In genomic region chr10:52566471-52567246, GRCh38 we compare ENCODE assay signal across 9 cellular contexts.
A peak's percentile ranks its signal among the peaks of the same experiment; 100 is the strongest.
DNase-seq lines count a peak whose midpoint lies in the region; ATAC-seq and TF ChIP-seq lines count a peak whose summit lies in the region.
"Had no signal": no experiment of that assay in that cellular context is flagged by ENCODE, and none has a peak within 500 bp of the region (broad histone marks: within the 10 kb centered on the region; RNA-seq: fewer than 3 reads in every experiment).

No MANE protein-coding gene starts in this region.

- H4K5ac ChIP-seq in H9 (ENCODE audit: insufficient read length, low read depth, low read length): no peak overlapping the region

- H2AK5ac ChIP-seq in H9 (ENCODE audit: insufficient read length, low read length): no peak overlapping the region

- no peak overlapping the region for H3K14ac ChIP-seq in H9 (ENCODE audit: insufficient read depth, low read length)

- H3K27me3 ChIP-seq in ACC112 (ENCODE audit: insufficient read depth, low read length) (no peaks in the 10 kb centered on the region), H9 (ENCODE audit: insufficient read depth, low read length) (no peaks in the 10 kb centered on the region)

- no peak overlapping the region for H3K23ac ChIP-seq in H9 (ENCODE audit: insufficient read length, low read depth, low read length)

- H2BK12ac ChIP-seq in H9 (ENCODE audit: insufficient read length, low read depth, low read length): no peak overlapping the region

- H2BK120ac ChIP-seq in H9 (ENCODE audit: low read depth, low read length, poor library complexity, severe bottlenecking): no peak overlapping the region

- no peaks in the 10 kb centered on the region for H3K23me2 ChIP-seq in H9 (ENCODE audit: insufficient read length, low read depth, low read length, poor library complexity, severe bottlenecking)

- H3K4me1 Mint-ChIP-seq in H9: no peaks in the 10 kb centered on the region

- H3K79me2 ChIP-seq in ACC112 (ENCODE audit: control insufficient read depth, insufficient read depth, low read length, unreplicated experiment): no peaks in the 10 kb centered on the region
- H3K79me2 ChIP-seq in H9 (ENCODE audit: insufficient read depth, low read length): no peaks in the 10 kb centered on the region

- H3K9ac ChIP-seq in H9 (ENCODE audit: extremely low read depth, insufficient read length, low read length): no peak overlapping the region

- H4K8ac ChIP-seq in H9 (replicated peaks; ENCODE audit: insufficient read length, low read depth, low read length): no peak overlapping the region

- peak; percentile 78 for TF ChIP-seq CTCF in H9 (conservative IDR thresholded peaks at IDR 0.05)

- no peaks in the 10 kb centered on the region for H3K36me3 ChIP-seq in ACC112 (ENCODE audit: insufficient read depth, low read length)

- H3K56ac ChIP-seq in H9 (ENCODE audit: insufficient read length, low read depth, low read length): no peak overlapping the region

- peaks cover 48% of the 10 kb centered on the region for H3K4me1 ChIP-seq in ACC112 (ENCODE audit: control insufficient read depth, insufficient read depth, low read length, unreplicated experiment)
- no peaks in the 10 kb centered on the region for H3K4me1 ChIP-seq in H9 (ENCODE audit: insufficient read depth, low read length)

- no peak overlapping the region for H2BK5ac ChIP-seq in H9 (ENCODE audit: insufficient read length, low read length)

- no peak overlapping the region for H3K4me3 Mint-ChIP-seq in H9
- H3K4me3 Mint-ChIP-seq: dendritic cell treated with granulocyte-macrophage colony-stimulating factor and Interleukin-4, amounts not matched to agents 40 ng/mL and 50 ng/mL, for 4 days had no signal

- H2BK20ac ChIP-seq in H9 (ENCODE audit: low read depth, low read length, poor library complexity, severe bottlenecking): no peak overlapping the region

- peak overlapping the region; percentile 49 for H3K4me3 ChIP-seq in ACC112 (ENCODE audit: low read depth, low read length)

- no peaks in the 10 kb centered on the region for H3K9me3 ChIP-seq in H9 (ENCODE audit: control insufficient read depth, low read depth, low read length)

- peak overlapping the region; percentile 52 for H3K27ac ChIP-seq in ACC112 (ENCODE audit: low read depth, low read length)
- H3K27ac ChIP-seq in H9 (ENCODE audit: insufficient read length, low read depth, low read length): no peak overlapping the region

- H3K27ac Mint-ChIP-seq in H9: no peak overlapping the region
- H3K27ac Mint-ChIP-seq: dendritic cell treated with granulocyte-macrophage colony-stimulating factor and Interleukin-4, amounts not matched to agents 40 ng/mL and 50 ng/mL, for 4 days had no signal

- ATAC-seq in SK-N-SH treated with all-trans-retinoic acid at 6 μM for 48 hours (peak; percentile 29; the same call in 1 of the 3 replicates), GM18498 (IDR thresholded peaks at IDR 0.05; ENCODE audit: unreplicated experiment) (no peak), HG03520 (IDR thresholded peaks at IDR 0.05; ENCODE audit: unreplicated experiment) (no peak)

- H3K9me3 Mint-ChIP-seq in H9: no peaks in the 10 kb centered on the region
- H3K9me3 Mint-ChIP-seq: dendritic cell treated with granulocyte-macrophage colony-stimulating factor and Interleukin-4, amounts not matched to agents 40 ng/mL and 50 ng/mL, for 4 days had no signal

- no peak overlapping the region for H3K4ac ChIP-seq in H9 (ENCODE audit: low read depth, low read length)

- no peak for DNase-seq in H9
- peak; percentile 12 for DNase-seq in hepatic stellate cell (ENCODE audit: low spot score)
- DNase-seq in activated CD8-positive, alpha-beta memory T cell treated with anti-CD3 and anti-CD28 coated beads for 24 hours: no peak
- no peak for DNase-seq in NCI-H2107 (lab: John Stamatoyannopoulos, UW)

- H3K79me1 ChIP-seq in H9 (ENCODE audit: insufficient read depth, low read depth, low read length, poor library complexity, severe bottlenecking): no peaks in the 10 kb centered on the region

- no peak overlapping the region for H3T11ph ChIP-seq in H9 (ENCODE audit: low read length)

- no peak overlapping the region for H2BK15ac ChIP-seq in H9 (ENCODE audit: low read depth, low read length)

- peaks cover 6% of the 10 kb centered on the region; the same call in 1 of the 2 replicates for H3K27me3 Mint-ChIP-seq in H9 (ENCODE audit: low read depth)
- H3K27me3 Mint-ChIP-seq: dendritic cell treated with granulocyte-macrophage colony-stimulating factor and Interleukin-4, amounts not matched to agents 40 ng/mL and 50 ng/mL, for 4 days had no signal

- WGBS in H9 (ENCODE audit: extremely low coverage, insufficient read length, low lambda C conversion rate): no CpG with 5 or more reads among the region's 4 CpGs

- H4K91ac ChIP-seq in H9 (ENCODE audit: insufficient read length, low read depth, low read length): no peak overlapping the region

- no peaks in the 10 kb centered on the region for H4K20me1 ChIP-seq in H9 (ENCODE audit: control insufficient read depth, insufficient read depth, insufficient read length)

- H3K18ac ChIP-seq in H9 (ENCODE audit: insufficient read length, low read depth, low read length): no peak overlapping the region

- H3K36me3 Mint-ChIP-seq in H9 (ENCODE audit: insufficient read depth in 1 of 3, low read depth in 3 of 3): no peaks in the 10 kb centered on the region

- no peak overlapping the region for H3K4me2 ChIP-seq in H9 (ENCODE audit: insufficient read depth, insufficient read length, low read length)

- H2AFZ ChIP-seq in ACC112 (ENCODE audit: low read length, unreplicated experiment): peak overlapping the region; percentile 77
- no peak overlapping the region for H2AFZ ChIP-seq in H9 (ENCODE audit: low read length)

TF ChIP-seq in SK-N-SH treated with all-trans-retinoic acid at 6 μM for 48 hours, 23 proteins besides CTCF, POLR2A, EP300 and RAD21:
- TF ChIP-seq ZNF8 (CRISPR knock-in tag; IDR thresholded peaks at IDR 0.05) (no peak), ZFP30 (CRISPR knock-in tag; IDR thresholded peaks at IDR 0.05) (no peak), ISL1 (CRISPR knock-in tag; IDR thresholded peaks at IDR 0.05) (no peak), RARB (CRISPR knock-in tag; IDR thresholded peaks at IDR 0.05) (no peak), ESRRG (CRISPR knock-in tag; IDR thresholded peaks at IDR 0.05) (no peak), CSRNP3 (CRISPR knock-in tag; IDR thresholded peaks at IDR 0.05) (no peak), PATZ1 (CRISPR knock-in tag; IDR thresholded peaks at IDR 0.05; ENCODE audit: borderline replicate concordance) (no peak), PPARA (CRISPR knock-in tag; IDR thresholded peaks at IDR 0.05; ENCODE audit: borderline replicate concordance) (no peak), OSR1 (CRISPR knock-in tag; IDR thresholded peaks at IDR 0.05) (no peak), ZFP3 (CRISPR knock-in tag; IDR thresholded peaks at IDR 0.05) (no peak), ARNTL (CRISPR knock-in tag; IDR thresholded peaks at IDR 0.05; ENCODE audit: borderline replicate concordance, low read depth) (no peak), GLIS3 (CRISPR knock-in tag; IDR thresholded peaks at IDR 0.05) (no peak), TSHZ2 (CRISPR knock-in tag; IDR thresholded peaks at IDR 0.05) (no peak)
TF ChIP-seq in SK-N-SH treated with all-trans-retinoic acid at 6 μM for 48 hours: peak in this region for 0.
